In the genomic region with DNA sequence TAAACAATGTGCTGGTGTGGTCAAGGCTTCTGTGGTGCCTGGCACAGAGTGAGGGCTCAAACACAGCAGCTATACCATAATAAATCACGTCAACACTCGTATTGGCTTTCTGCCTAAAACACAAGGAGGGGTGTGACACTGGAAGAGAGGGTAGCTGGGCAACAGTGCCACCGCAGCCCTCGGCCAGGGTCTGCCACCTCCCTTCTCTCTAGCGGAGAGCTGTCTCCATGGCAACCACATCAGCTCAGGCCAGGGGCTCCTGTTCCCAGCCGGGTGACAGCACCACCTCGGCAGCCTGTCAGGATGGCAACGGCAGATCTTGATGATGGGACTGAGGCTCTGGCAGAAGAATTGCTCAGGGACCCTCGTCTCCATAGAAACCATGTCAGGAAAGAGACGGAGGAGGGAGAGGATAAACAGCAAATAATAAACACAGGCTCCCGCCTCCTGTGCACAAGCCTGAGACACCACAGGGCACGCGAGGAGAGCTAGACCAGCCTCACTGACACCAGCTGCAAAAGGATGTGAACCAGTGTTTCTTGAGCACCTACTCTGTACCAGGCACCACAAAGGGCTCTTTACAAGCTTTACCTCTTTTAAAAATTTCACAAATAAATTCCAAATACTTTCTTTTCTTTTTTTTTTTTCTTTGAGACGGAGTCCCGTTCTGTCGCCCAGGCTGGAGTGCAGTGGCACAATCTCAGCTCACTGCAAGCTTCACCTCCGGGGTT, we compare ENCODE assay signal across 14 cellular contexts. TPM values are rescaled to one million over a fixed set of nuclear protein-coding genes. Genes with fewer than 3 reads are reported as not detected.
A peak's percentile ranks its signal among the peaks of the same experiment; 100 is the strongest.
DNase-seq lines count a peak whose midpoint lies in the region; TF ChIP-seq lines count a peak whose summit lies in the region.
"Had no signal": no experiment of that assay in that cellular context is flagged by ENCODE, and none has a peak within 500 bp of the region (broad histone marks: within the 10 kb centered on the region; RNA-seq: fewer than 3 reads in every experiment).

No MANE protein-coding gene starts in this region.

- DNase-seq in NCI-H1092 treated with DMSO at 0.1 percent for 48 hours (lab: John Stamatoyannopoulos, UW) = peak; percentile 81
- DNase-seq in NCI-H2227 (lab: John Stamatoyannopoulos, UW; ENCODE audit: unreplicated experiment) = peak; percentile 93
- DNase-seq in retina = peak; percentile 84
- DNase-seq in NCI-H82 treated with DMSO at 0.1 percent for 48 hours (lab: John Stamatoyannopoulos, UW; ENCODE audit: unreplicated experiment) = no peak
- DNase-seq in activated T-helper 2 cell treated with anti-CD3 and anti-CD28 coated beads, Interferon-gamma antibody, Interleukin-2, Interleukin-4, amounts not matched to agents 10 μg/mL and 5 μg/mL and 100 μg/mL, durations not matched to agents 14 hours and 24 hours and 36 hours (ENCODE audit: low spot score) = no peak
- DNase-seq in Calu3 = no peak
- DNase-seq: activated CD4-positive, alpha-beta T cell treated with anti-CD3 and anti-CD28 coated beads for 4 hours; CD8-positive, alpha-beta memory T cell; kidney; naive B cell; NCI-H2107 had no signal

- no TSS peak for BruUV-seq in Calu3 (replicated peaks; lab: Mats Ljungman, UMichigan)

- H3K36me3 Mint-ChIP-seq in activated T-helper 2 cell treated with anti-CD3 and anti-CD28 coated beads, Interferon-gamma antibody, Interleukin-2, Interleukin-4, amounts not matched to agents 10 μg/mL and 5 μg/mL and 100 μg/mL, durations not matched to agents 14 hours and 24 hours and 36 hours (ENCODE audit: low read depth) = no peaks in the 10 kb centered on the region
- peaks cover 15% of the 10 kb centered on the region for H3K36me3 Mint-ChIP-seq in Calu3 (ENCODE audit: insufficient read depth, unreplicated experiment)
- H3K36me3 Mint-ChIP-seq: CD8-positive, alpha-beta memory T cell had no signal

- H3K27ac ChIP-seq in cingulate gyrus (ENCODE audit: low read depth, low read length) = peak overlapping the region; percentile 76
- H3K27ac ChIP-seq: suprapubic skin had no signal

- no peaks in the 10 kb centered on the region for H3K9me3 Mint-ChIP-seq in activated T-helper 2 cell treated with anti-CD3 and anti-CD28 coated beads, Interferon-gamma antibody, Interleukin-2, Interleukin-4, amounts not matched to agents 10 μg/mL and 5 μg/mL and 100 μg/mL, durations not matched to agents 14 hours and 24 hours and 36 hours
- no peaks in the 10 kb centered on the region for H3K9me3 Mint-ChIP-seq in Calu3 (ENCODE audit: low read depth, unreplicated experiment)
- H3K9me3 Mint-ChIP-seq: CD8-positive, alpha-beta memory T cell; naive B cell had no signal

- TF ChIP-seq CTCF in Calu3 (IDR thresholded peaks at IDR 0.05; ENCODE audit: unreplicated experiment) = no peak

- no peaks in the 10 kb centered on the region for H3K27me3 Mint-ChIP-seq in activated T-helper 2 cell treated with anti-CD3 and anti-CD28 coated beads, Interferon-gamma antibody, Interleukin-2, Interleukin-4, amounts not matched to agents 10 μg/mL and 5 μg/mL and 100 μg/mL, durations not matched to agents 14 hours and 24 hours and 36 hours (ENCODE audit: low read depth)
- H3K27me3 Mint-ChIP-seq in Calu3 (ENCODE audit: unreplicated experiment) = no peaks in the 10 kb centered on the region
- H3K27me3 Mint-ChIP-seq: CD8-positive, alpha-beta memory T cell; naive B cell had no signal

- H3K4me1 Mint-ChIP-seq in activated T-helper 2 cell treated with anti-CD3 and anti-CD28 coated beads, Interferon-gamma antibody, Interleukin-2, Interleukin-4, amounts not matched to agents 10 μg/mL and 5 μg/mL and 100 μg/mL, durations not matched to agents 14 hours and 24 hours and 36 hours (ENCODE audit: low read depth) = peaks cover 15% of the 10 kb centered on the region
- H3K4me1 Mint-ChIP-seq in Calu3 (ENCODE audit: low read depth, unreplicated experiment) = no peaks in the 10 kb centered on the region

- intact Hi-C loops in activated T-helper 2 cell treated with anti-CD3 and anti-CD28 coated beads, Interferon-gamma antibody, Interleukin-2, Interleukin-4, amounts not matched to agents 10 μg/mL and 5 μg/mL and 100 μg/mL, durations not matched to agents 14 hours and 24 hours and 36 hours (cut with micrococcal nuclease) = no loop called here
- intact Hi-C loops in Calu3 (cut with micrococcal nuclease; ENCODE audit: unreplicated experiment) = no loop called here

- H3K27ac Mint-ChIP-seq in activated T-helper 2 cell treated with anti-CD3 and anti-CD28 coated beads, Interferon-gamma antibody, Interleukin-2, Interleukin-4, amounts not matched to agents 10 μg/mL and 5 μg/mL and 100 μg/mL, durations not matched to agents 14 hours and 24 hours and 36 hours = no peak overlapping the region
- no peak overlapping the region for H3K27ac Mint-ChIP-seq in Calu3 (ENCODE audit: unreplicated experiment)
- H3K27ac Mint-ChIP-seq: CD8-positive, alpha-beta memory T cell had no signal

- H3K4me3 Mint-ChIP-seq in activated T-helper 2 cell treated with anti-CD3 and anti-CD28 coated beads, Interferon-gamma antibody, Interleukin-2, Interleukin-4, amounts not matched to agents 10 μg/mL and 5 μg/mL and 100 μg/mL, durations not matched to agents 14 hours and 24 hours and 36 hours (ENCODE audit: low read depth) = no peak overlapping the region
- H3K4me3 Mint-ChIP-seq in Calu3 (ENCODE audit: low read depth, unreplicated experiment) = no peak overlapping the region
- H3K4me3 Mint-ChIP-seq: CD8-positive, alpha-beta memory T cell; naive B cell had no signal

- CTCF ChIA-PET in Calu3 (lab: Charles Lee) = interaction anchor here (1.3 kb wide), 1 partner anchor 12 kb away, joined by 3 read pairs; no protein-coding TSS in a partner anchor

RNA-seq across cellular contexts. Expression of a gene that starts 50.4 kb away (rescaled TPM):
- not detected in 2 replicates for total RNA-seq in activated T-helper 2 cell treated with anti-CD3 and anti-CD28 coated beads, Interferon-gamma antibody, Interleukin-2, Interleukin-4, amounts not matched to agents 10 μg/mL and 5 μg/mL and 100 μg/mL, durations not matched to agents 14 hours and 24 hours and 36 hours
- total RNA-seq in Calu3 (2022) = 1.1 and 1.9 TPM in 2 replicates
- total RNA-seq: CD8-positive, alpha-beta memory T cell; suprapubic skin; T-helper 2 cell treated with Interferon-gamma antibody and Interleukin-4, amounts not matched to agents 100 ng/mL and 5 ng/mL, for 36 hours had no signal

RNA-seq across cellular contexts. Expression of a gene that starts 52.0 kb away (rescaled TPM):
- total RNA-seq in activated T-helper 2 cell treated with anti-CD3 and anti-CD28 coated beads, Interferon-gamma antibody, Interleukin-2, Interleukin-4, amounts not matched to agents 10 μg/mL and 5 μg/mL and 100 μg/mL, durations not matched to agents 14 hours and 24 hours and 36 hours = 24.0 and 28.6 TPM in 2 replicates
- total RNA-seq in Calu3 (2022) = 36.7 and 42.5 TPM in 2 replicates

Comparison
In these comparisons a context has a peak if more than half of its experiments do, and no peak if none do; other contexts are left out.
1. DNase-seq: peak in NCI-H1092 treated with DMSO at 0.1 percent for 48 hours (single experiment), NCI-H2227 (single experiment) and retina (single experiment); none in NCI-H82 treated with DMSO at 0.1 percent for 48 hours (single experiment), activated T-helper 2 cell treated with anti-CD3 and anti-CD28 coated beads, Interferon-gamma antibody, Interleukin-2, Interleukin-4, amounts not matched to agents 10 μg/mL and 5 μg/mL and 100 μg/mL, durations not matched to agents 14 hours and 24 hours and 36 hours (single experiment) and Calu3 (single experiment).